Comparison of ENCODE assay signal across 12 cellular contexts in the genomic region with DNA sequence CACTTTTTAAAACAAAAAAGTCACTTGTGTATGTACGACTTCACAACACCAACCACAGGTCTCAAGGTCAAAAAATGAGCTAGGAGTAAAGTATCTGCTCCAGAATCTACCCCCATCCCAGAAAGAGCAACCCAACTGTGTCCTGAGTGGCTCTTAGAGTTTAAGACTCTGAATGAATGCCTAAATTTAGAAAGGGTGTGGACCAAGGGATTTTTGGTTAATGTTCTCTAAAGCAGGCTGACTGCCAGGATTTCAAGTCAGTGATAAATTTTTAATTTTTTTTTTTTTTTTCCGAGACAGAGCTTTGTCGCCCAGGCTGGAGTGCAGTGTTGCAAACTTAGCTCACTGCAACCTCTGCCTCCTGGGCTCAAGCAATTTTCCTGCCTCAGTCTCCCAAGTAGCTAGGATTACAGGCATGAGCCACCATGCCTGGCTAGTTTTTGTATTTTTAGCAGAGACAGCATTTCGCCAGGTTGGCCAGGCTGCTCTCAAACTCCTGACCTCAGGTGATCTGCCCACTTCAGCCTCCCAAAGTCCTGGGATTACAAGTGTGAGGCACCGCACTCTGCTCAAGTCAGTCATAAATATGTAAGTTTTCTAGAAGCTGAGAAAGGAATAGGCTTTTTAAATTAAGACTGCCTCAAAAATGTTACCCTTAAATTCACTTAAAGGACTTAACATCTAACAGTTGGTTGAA. TPM values are rescaled to one million over a fixed set of nuclear protein-coding genes. Genes with fewer than 3 reads are reported as not detected.
DNase-seq lines count a peak whose midpoint lies in the region; ATAC-seq and TF ChIP-seq lines count a peak whose summit lies in the region.
"Had no signal": no experiment of that assay in that cellular context is flagged by ENCODE, and none has a peak within 500 bp of the region (broad histone marks: within the 10 kb centered on the region; RNA-seq: fewer than 3 reads in every experiment).

No MANE protein-coding gene starts in this region.

- ATAC-seq in lower lobe of right lung (peak; percentile 72 to 89), upper lobe of right lung (peak; percentile 71)
- ATAC-seq in CD8-positive, alpha-beta T cell = no peak

- H3K27ac Mint-ChIP-seq in activated T-cell treated with anti-CD3 and anti-CD28 coated beads, Interleukin-2, amount 50 U/mL, for 24 hours = peak overlapping the region; percentile 92
- peak overlapping the region in 3 of 5 experiments; percentile 49 to 56 (median 52) for H3K27ac Mint-ChIP-seq in brain
- H3K27ac Mint-ChIP-seq in CD8-positive, alpha-beta T cell = no peak overlapping the region

- POLR2A ChIA-PET in CD8-positive, alpha-beta T cell (lab: Charles Lee) = interaction anchor here (0.6 to 0.7 kb wide), 3 partner anchors 52 to 1654 kb away, joined by 3 read pairs; no protein-coding TSS in a partner anchor

- DNase-seq in activated T-cell treated with anti-CD3 and anti-CD28 coated beads, Interleukin-2, amount 50 U/mL, for 24 hours = no peak
- DNase-seq in activated T-cell treated with anti-CD3 and anti-CD28 coated beads for 4 hours (no peak), lower lobe of right lung (no peak), upper lobe of right lung (no peak), UCSD-AML1 (lab: John Stamatoyannopoulos, UW; ENCODE audit: unreplicated experiment) (no peak), NCI-H1436 treated with DMSO at 0.1 percent for 48 hours (lab: John Stamatoyannopoulos, UW) (no peak)
- DNase-seq in CD8-positive, alpha-beta T cell = no peak
- DNase-seq: brain microvascular endothelial cell, NCI-H524 treated with DMSO at 0.1 percent for 48 hours, retina, T1000 had no signal

- H3K9me3 Mint-ChIP-seq in activated T-cell treated with anti-CD3 and anti-CD28 coated beads, Interleukin-2, amount 50 U/mL, for 24 hours = no peaks in the 10 kb centered on the region
- no peaks in the 10 kb centered on the region for H3K9me3 Mint-ChIP-seq in brain
- no peaks in the 10 kb centered on the region for H3K9me3 Mint-ChIP-seq in CD8-positive, alpha-beta T cell

- CTCF ChIA-PET in CD8-positive, alpha-beta T cell (lab: Charles Lee) = no interaction called here

- peaks cover 73% of the 10 kb centered on the region for H3K4me1 Mint-ChIP-seq in activated T-cell treated with anti-CD3 and anti-CD28 coated beads, Interleukin-2, amount 50 U/mL, for 24 hours (ENCODE audit: low read depth)
- peaks cover 46% of the 10 kb centered on the region for H3K4me1 Mint-ChIP-seq in brain
- peaks cover 58% of the 10 kb centered on the region for H3K4me1 Mint-ChIP-seq in CD8-positive, alpha-beta T cell (ENCODE audit: low read depth)

- H3K36me3 ChIP-seq in lower lobe of right lung (peaks cover 27% of the 10 kb centered on the region), upper lobe of right lung (peaks cover 13% of the 10 kb centered on the region)
- H3K36me3 ChIP-seq in CD8-positive, alpha-beta T cell (ENCODE audit: insufficient read depth, low read length) = peaks cover 7% of the 10 kb centered on the region

- H3K9me3 ChIP-seq in lower lobe of right lung (no peaks in the 10 kb centered on the region), upper lobe of right lung (no peaks in the 10 kb centered on the region)
- H3K9me3 ChIP-seq in CD8-positive, alpha-beta T cell (ENCODE audit: low read length) = no peaks in the 10 kb centered on the region

- H3K27me3 Mint-ChIP-seq in activated T-cell treated with anti-CD3 and anti-CD28 coated beads, Interleukin-2, amount 50 U/mL, for 24 hours = no peaks in the 10 kb centered on the region
- no peaks in the 10 kb centered on the region for H3K27me3 Mint-ChIP-seq in brain
- H3K27me3 Mint-ChIP-seq in CD8-positive, alpha-beta T cell (ENCODE audit: low read depth) = no peaks in the 10 kb centered on the region

- H3K4me1 ChIP-seq in lower lobe of right lung = peaks cover 48% of the 10 kb centered on the region
- H3K4me1 ChIP-seq in upper lobe of right lung = peaks cover 21% of the 10 kb centered on the region
- H3K4me1 ChIP-seq in CD8-positive, alpha-beta T cell (ENCODE audit: insufficient read depth, low read length) = peaks cover 34% of the 10 kb centered on the region

- peaks cover 82% of the 10 kb centered on the region for H3K36me3 Mint-ChIP-seq in activated T-cell treated with anti-CD3 and anti-CD28 coated beads, Interleukin-2, amount 50 U/mL, for 24 hours (ENCODE audit: low read depth)
- H3K36me3 Mint-ChIP-seq in brain = peaks cover 35% of the 10 kb centered on the region
- H3K36me3 Mint-ChIP-seq in CD8-positive, alpha-beta T cell = peaks cover 57% of the 10 kb centered on the region

- no peak for TF ChIP-seq CTCF in brain (conservative IDR thresholded peaks at IDR 0.05)
- no peak for TF ChIP-seq CTCF in lower lobe of right lung (IDR thresholded peaks at IDR 0.05)
- TF ChIP-seq CTCF in upper lobe of right lung (IDR thresholded peaks at IDR 0.05) = no peak
- no peak for TF ChIP-seq CTCF in CD8-positive, alpha-beta T cell (IDR thresholded peaks at IDR 0.05)

- no peak overlapping the region for H3K4me3 ChIP-seq in lower lobe of right lung
- H3K4me3 ChIP-seq in upper lobe of right lung = no peak overlapping the region
- H3K4me3 ChIP-seq in CD8-positive, alpha-beta T cell (ENCODE audit: low read depth, low read length) = no peak overlapping the region

- H3K27me3 ChIP-seq in lower lobe of right lung (ENCODE audit: low read depth) (no peaks in the 10 kb centered on the region), upper lobe of right lung (no peaks in the 10 kb centered on the region)
- H3K27me3 ChIP-seq in CD8-positive, alpha-beta T cell (ENCODE audit: insufficient read depth, low read length) = no peaks in the 10 kb centered on the region
- H3K27me3 ChIP-seq: brain microvascular endothelial cell had no signal

- H3K27ac ChIP-seq in lower lobe of right lung (no peak overlapping the region), upper lobe of right lung (no peak overlapping the region)
- no peak overlapping the region for H3K27ac ChIP-seq in CD8-positive, alpha-beta T cell (ENCODE audit: low read depth, low read length)
- H3K27ac ChIP-seq: brain microvascular endothelial cell had no signal

- intact Hi-C loops in lower lobe of right lung (cut with DNase I) = no loop called here
- intact Hi-C loops in upper lobe of right lung (cut with DNase I) = no loop called here
- intact Hi-C loops in CD8-positive, alpha-beta T cell (cut with DNase I, micrococcal nuclease) = loop anchor here in 1 of 2 experiments (2.0 kb wide), 1 partner anchor 19 kb away; no protein-coding TSS in a partner anchor

- H3K4me3 Mint-ChIP-seq in activated T-cell treated with anti-CD3 and anti-CD28 coated beads, Interleukin-2, amount 50 U/mL, for 24 hours = peak overlapping the region; percentile 45
- H3K4me3 Mint-ChIP-seq in brain = peak overlapping the region in 2 of 5 experiments; percentile 37 to 52
- H3K4me3 Mint-ChIP-seq in CD8-positive, alpha-beta T cell = no peak overlapping the region

RNA-seq across cellular contexts. Expression of a gene that starts 20.2 kb away (rescaled TPM):
- 162 TPM for polyA plus RNA-seq in brain (ENCODE audit: insufficient read depth, low read depth, low replicate concordance)
- total RNA-seq in lower lobe of right lung (73.5 TPM), upper lobe of right lung (76.0 TPM)
- total RNA-seq in CD8-positive, alpha-beta T cell = 10 to 100 TPM; 74.6 to 76.3 TPM

RNA-seq across cellular contexts. Expression of a gene that starts 51.3 kb away (rescaled TPM):
- polyA plus RNA-seq in brain (ENCODE audit: insufficient read depth, low read depth, low replicate concordance) = 81.3 TPM
- total RNA-seq in lower lobe of right lung = 27.8 TPM
- 25.9 TPM for total RNA-seq in upper lobe of right lung
- total RNA-seq in CD8-positive, alpha-beta T cell = 100 to 1,000 TPM; 129 to 141 TPM
